ENCODE assay signal across 15 cellular contexts in genomic region chr1:205689479-205689878, GRCh38. TPM values are rescaled to one million over a fixed set of nuclear protein-coding genes. Genes with fewer than 3 reads are reported as not detected.
"Had no signal": no experiment of that assay in that cellular context is flagged by ENCODE, and none has a peak within 500 bp of the region (broad histone marks: within the 10 kb centered on the region; RNA-seq: fewer than 3 reads in every experiment).

No MANE protein-coding gene starts in this region.

- H3K4me3 ChIP-seq: ascending aorta, dorsolateral prefrontal cortex, hepatocyte, right lobe of liver, testis, upper lobe of left lung had no signal

- H3K4me2 ChIP-seq: hepatocyte had no signal

- H3K27ac ChIP-seq: ascending aorta, dorsolateral prefrontal cortex, hepatocyte, right lobe of liver, testis, upper lobe of left lung had no signal

- H3K27ac Mint-ChIP-seq: activated naive CD8-positive, alpha-beta T cell treated with anti-CD3 and anti-CD28 coated beads, Interleukin-2, amount 50 U/mL, for 24 hours; memory B cell; naive thymus-derived CD8-positive, alpha-beta T cell had no signal

- ATAC-seq: activated CD4-positive, CD25-positive, alpha-beta regulatory T cell treated with anti-CD3 and anti-CD28 coated beads, Interleukin-2, amount 50 U/mL, for 24 hours; activated naive CD8-positive, alpha-beta T cell treated with anti-CD3 and anti-CD28 coated beads, Interleukin-2, amount 50 U/mL, for 24 hours; esophagus mucosa; left ventricle myocardium superior; naive thymus-derived CD8-positive, alpha-beta T cell; stimulated activated naive CD8-positive, alpha-beta T cell treated with anti-CD3 and anti-CD28 coated beads, Interleukin-15, amount 100 ng/mL, for 72 hours had no signal

- H3K79me2 ChIP-seq: hepatocyte had no signal

- H3K9me3 Mint-ChIP-seq: activated naive CD8-positive, alpha-beta T cell treated with anti-CD3 and anti-CD28 coated beads, Interleukin-2, amount 50 U/mL, for 24 hours; memory B cell; naive thymus-derived CD8-positive, alpha-beta T cell; stimulated activated naive CD8-positive, alpha-beta T cell treated with anti-CD3 and anti-CD28 coated beads, Interleukin-15, amount 100 ng/mL, for 72 hours had no signal

- H3K4me3 Mint-ChIP-seq: activated naive CD8-positive, alpha-beta T cell treated with anti-CD3 and anti-CD28 coated beads, Interleukin-2, amount 50 U/mL, for 24 hours; memory B cell; naive thymus-derived CD8-positive, alpha-beta T cell; stimulated activated naive CD8-positive, alpha-beta T cell treated with anti-CD3 and anti-CD28 coated beads, Interleukin-15, amount 100 ng/mL, for 72 hours had no signal

- H3K9me3 ChIP-seq: ascending aorta, right lobe of liver, testis, upper lobe of left lung had no signal

- DNase-seq: activated naive CD4-positive, alpha-beta T cell; activated naive CD8-positive, alpha-beta T cell treated with anti-CD3 and anti-CD28 coated beads, Interleukin-2, amount 50 U/mL, for 24 hours; activated T-cell treated with anti-CD3 and anti-CD28 coated beads for 4 hours; dorsolateral prefrontal cortex; left ventricle myocardium superior; naive thymus-derived CD8-positive, alpha-beta T cell; right lobe of liver; stimulated activated naive CD8-positive, alpha-beta T cell treated with anti-CD3 and anti-CD28 coated beads, Interleukin-15, amount 100 ng/mL, for 72 hours; testis; upper lobe of left lung had no signal

- H3K36me3 ChIP-seq: ascending aorta, right lobe of liver, upper lobe of left lung had no signal

- H3K27me3 ChIP-seq: ascending aorta, dorsolateral prefrontal cortex, hepatocyte, right lobe of liver, testis, upper lobe of left lung had no signal

- H3K4me1 ChIP-seq: ascending aorta, testis, upper lobe of left lung had no signal

- H3K36me3 Mint-ChIP-seq: memory B cell; naive thymus-derived CD8-positive, alpha-beta T cell had no signal

- H2AFZ ChIP-seq: hepatocyte had no signal

RNA-seq across cellular contexts. Expression of gene SLC45A3, which starts 9.2 kb away (rescaled TPM):
- polyA plus RNA-seq: naive thymus-derived CD8-positive, alpha-beta T cell had no signal
